ENCODE assay signal across 11 cellular contexts in the genomic region with DNA sequence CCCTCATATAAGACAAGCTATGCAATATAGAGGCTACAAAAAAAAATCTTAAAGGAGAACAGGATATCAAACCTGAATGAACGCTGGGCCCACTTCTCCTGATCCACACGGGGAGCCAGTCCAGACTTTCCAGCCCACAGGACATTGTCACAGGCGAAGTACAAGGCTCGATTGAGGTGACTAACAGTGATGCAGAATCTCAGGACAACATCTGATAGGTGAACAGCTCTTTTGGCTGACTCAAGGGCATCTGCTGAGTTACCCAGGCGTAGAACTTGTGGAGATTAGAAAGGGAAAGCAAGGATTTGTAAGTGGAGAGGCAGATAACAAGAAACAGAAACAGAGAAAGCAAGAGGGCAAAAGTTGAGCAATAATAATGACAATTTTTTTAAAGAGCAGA. TPM values are rescaled to one million over a fixed set of nuclear protein-coding genes. Genes with fewer than 3 reads are reported as not detected.
DNase-seq lines count a peak whose midpoint lies in the region; ATAC-seq and TF ChIP-seq lines count a peak whose summit lies in the region.
"Had no signal": no experiment of that assay in that cellular context is flagged by ENCODE, and none has a peak within 500 bp of the region (broad histone marks: within the 10 kb centered on the region; RNA-seq: fewer than 3 reads in every experiment).

No MANE protein-coding gene starts in this region.

- TF ChIP-seq POLR2A in testis (IDR thresholded peaks at IDR 0.05): no peak

- no peak overlapping the region for H3K27ac ChIP-seq in CD8-positive, alpha-beta memory T cell (ENCODE audit: low read depth, low read length)
- no peak overlapping the region for H3K27ac ChIP-seq in naive thymus-derived CD4-positive, alpha-beta T cell (ENCODE audit: low read depth, low read length)
- H3K27ac ChIP-seq in testis: no peak overlapping the region

- CTCF ChIA-PET in CD8-positive, alpha-beta memory T cell (lab: Charles Lee): interaction anchor here (0.5 to 2.4 kb wide), 6 partner anchors 10 to 115 kb away, joined by 3 to 8 read pairs (median 4); a partner anchor contains a TSS
- CTCF ChIA-PET in naive thymus-derived CD4-positive, alpha-beta T cell (lab: Charles Lee): interaction anchor here (1.0 to 3.2 kb wide), 3 partner anchors 21 to 71 kb away, joined by 4 to 11 read pairs (median 4); a partner anchor contains a TSS

- DNase-seq in CD8-positive, alpha-beta memory T cell: no peak
- DNase-seq in HT1080 (ENCODE audit: low read depth): peak; percentile 21
- peak; percentile 58 for DNase-seq in amniotic epithelial cell (ENCODE audit: low read depth)
- no peak for DNase-seq in naive thymus-derived CD4-positive, alpha-beta T cell
- DNase-seq in NCI-H1930 (lab: John Stamatoyannopoulos, UW): no peak
- no peak for DNase-seq in testis
- DNase-seq in NCI-H2107 treated with DMSO at 0.1 percent for 48 hours (lab: John Stamatoyannopoulos, UW; ENCODE audit: unreplicated experiment): no peak
- DNase-seq: DMS153, NCI-H2081, right cardiac atrium had no signal

- no peaks in the 10 kb centered on the region for H3K9me3 ChIP-seq in CD8-positive, alpha-beta memory T cell (ENCODE audit: low read length)
- H3K9me3 ChIP-seq in naive thymus-derived CD4-positive, alpha-beta T cell (ENCODE audit: control insufficient read depth in 2 of 3, low read length in 3 of 3): no peaks in the 10 kb centered on the region
- no peaks in the 10 kb centered on the region for H3K9me3 ChIP-seq in testis
- H3K9me3 ChIP-seq: gastroesophageal sphincter had no signal

- no peak for TF ChIP-seq CTCF in testis (IDR thresholded peaks at IDR 0.05)

- no peaks in the 10 kb centered on the region for H3K9me3 Mint-ChIP-seq in CD8-positive, alpha-beta memory T cell
- H3K9me3 Mint-ChIP-seq in naive thymus-derived CD4-positive, alpha-beta T cell: no peaks in the 10 kb centered on the region

- intact Hi-C loops in naive thymus-derived CD4-positive, alpha-beta T cell (cut with micrococcal nuclease): loop anchor here in 1 of 2 donors (5.0 kb wide), 1 partner anchor 61 kb away; no protein-coding TSS in a partner anchor
- intact Hi-C loops in testis (cut with DNase I; ENCODE audit: low total_unique reads): no loop called here

- ATAC-seq in naive thymus-derived CD4-positive, alpha-beta T cell: no peak
- ATAC-seq: gastroesophageal sphincter, right cardiac atrium had no signal

- H3K4me1 Mint-ChIP-seq in CD8-positive, alpha-beta memory T cell: peaks cover 55 to 69% (median 60%) of the 10 kb centered on the region in 3 donors
- H3K4me1 Mint-ChIP-seq in naive thymus-derived CD4-positive, alpha-beta T cell: peaks cover 27 to 65% (median 55%) of the 10 kb centered on the region in 7 donors

- no peak overlapping the region for H3K4me3 ChIP-seq in CD8-positive, alpha-beta memory T cell (ENCODE audit: low read length)
- no peak overlapping the region for H3K4me3 ChIP-seq in naive thymus-derived CD4-positive, alpha-beta T cell (ENCODE audit: low read length)
- H3K4me3 ChIP-seq in testis: no peak overlapping the region

- H3K36me3 ChIP-seq in CD8-positive, alpha-beta memory T cell (ENCODE audit: insufficient read depth, low read length): peaks cover 10% of the 10 kb centered on the region
- H3K36me3 ChIP-seq in naive thymus-derived CD4-positive, alpha-beta T cell (ENCODE audit: control insufficient read depth in 2 of 3, insufficient read depth in 3 of 3, low read length in 3 of 3): peaks cover 5 to 50% (median 8%) of the 10 kb centered on the region in 3 experiments
- no peaks in the 10 kb centered on the region for H3K36me3 ChIP-seq in testis (ENCODE audit: low read depth, missing control alignments)

- H3K4me3 Mint-ChIP-seq in CD8-positive, alpha-beta memory T cell: peak overlapping the region; percentile 70 to 100 (median 97)
- peak overlapping the region; percentile 63 to 98 (median 94) for H3K4me3 Mint-ChIP-seq in naive thymus-derived CD4-positive, alpha-beta T cell

- POLR2A ChIA-PET in CD8-positive, alpha-beta memory T cell (lab: Charles Lee): interaction anchor here (1.8 kb wide), 1 partner anchor 10 kb away, joined by 9 read pairs; a partner anchor contains a TSS
- POLR2A ChIA-PET in naive thymus-derived CD4-positive, alpha-beta T cell (lab: Charles Lee): interaction anchor here (0.7 to 5.6 kb wide), 5 partner anchors 11 to 57 kb away, joined by 3 to 58 read pairs (median 4); a partner anchor contains a TSS

- H3K4me1 ChIP-seq in CD8-positive, alpha-beta memory T cell (ENCODE audit: insufficient read depth, low read length): peaks cover 21% of the 10 kb centered on the region
- peaks cover 21 to 23% of the 10 kb centered on the region in 2 donors for H3K4me1 ChIP-seq in naive thymus-derived CD4-positive, alpha-beta T cell (ENCODE audit: control insufficient read depth in 2 of 2, insufficient read depth in 2 of 2, low read length in 2 of 2)
- H3K4me1 ChIP-seq in testis: peaks cover 23% of the 10 kb centered on the region

- no peaks in the 10 kb centered on the region for H3K27me3 ChIP-seq in CD8-positive, alpha-beta memory T cell (ENCODE audit: insufficient read depth, low read length, poor library complexity, severe bottlenecking)
- no peaks in the 10 kb centered on the region for H3K27me3 ChIP-seq in naive thymus-derived CD4-positive, alpha-beta T cell (ENCODE audit: control insufficient read depth in 2 of 2, insufficient read depth in 2 of 2, low read length in 2 of 2)
- no peaks in the 10 kb centered on the region for H3K27me3 ChIP-seq in testis
- H3K27me3 ChIP-seq: gastroesophageal sphincter had no signal

- H3K36me3 Mint-ChIP-seq in CD8-positive, alpha-beta memory T cell: peaks cover 0 to 65% (median 14%) of the 10 kb centered on the region in 3 donors
- H3K36me3 Mint-ChIP-seq in naive thymus-derived CD4-positive, alpha-beta T cell: peaks cover 0 to 40% (median 23%) of the 10 kb centered on the region in 5 donors

- H3K27ac Mint-ChIP-seq in CD8-positive, alpha-beta memory T cell: peak overlapping the region in 7 of 8 donors; percentile 50 to 87 (median 85)
- H3K27ac Mint-ChIP-seq in naive thymus-derived CD4-positive, alpha-beta T cell: peak overlapping the region in 7 of 9 donors; percentile 26 to 96 (median 85)

- no peaks in the 10 kb centered on the region for H3K27me3 Mint-ChIP-seq in CD8-positive, alpha-beta memory T cell
- H3K27me3 Mint-ChIP-seq in naive thymus-derived CD4-positive, alpha-beta T cell: no peaks in the 10 kb centered on the region

- WGBS in testis, 2 donors: 75 to 80% methylated on average over 5 of the region's 5 CpGs

RNA-seq across cellular contexts. Expression of a gene that starts 1.8 kb away (rescaled TPM):
- 10 to 100 TPM; 42.0 to 43.1 TPM for total RNA-seq in CD8-positive, alpha-beta memory T cell
- 46.9 TPM for polyA plus RNA-seq in CD8-positive, alpha-beta memory T cell
- 17.8 and 21.8 TPM in 2 replicates for total RNA-seq in HT1080 (2014; rRNA removed; shearing (Covaris generic))
- polyA plus RNA-seq in HT1080 (2015; cell fraction: cytosol; rRNA removed): 25.8 and 26.0 TPM in 2 replicates
- polyA plus RNA-seq in HT1080 (2015; cell fraction: nucleus; rRNA removed): 19.5 and 19.7 TPM in 2 replicates
- total RNA-seq in naive thymus-derived CD4-positive, alpha-beta T cell: 10 to 100 TPM; 16.4 to 40.4 (median 37.7) TPM
- polyA plus RNA-seq in naive thymus-derived CD4-positive, alpha-beta T cell: 10 to 100 TPM; 39.9 to 57.1 TPM
- 10 to 100 TPM; 42.1 to 42.7 TPM for total RNA-seq in testis
- polyA plus RNA-seq in testis (ENCODE audit: insufficient read depth, low read depth, low replicate concordance): 54.8 TPM

RNA-seq across cellular contexts. Expression of a gene that starts 6.9 kb away (rescaled TPM):
- total RNA-seq in CD8-positive, alpha-beta memory T cell: 1 to 10 TPM; 2.2 to 3.4 TPM
- not detected for polyA plus RNA-seq in CD8-positive, alpha-beta memory T cell
- total RNA-seq in HT1080 (2014; rRNA removed; shearing (Covaris generic)): 9.1 and 9.4 TPM in 2 replicates
- polyA plus RNA-seq in HT1080 (2015; cell fraction: cytosol; rRNA removed): 7.1 and 9.6 TPM in 2 replicates
- polyA plus RNA-seq in HT1080 (2015; cell fraction: nucleus; rRNA removed): 97.3 and 113 TPM in 2 replicates
- 1 to 10 TPM; 1.2 to 4.8 (median 2.6) TPM for total RNA-seq in naive thymus-derived CD4-positive, alpha-beta T cell
- polyA plus RNA-seq in naive thymus-derived CD4-positive, alpha-beta T cell: under 1 TPM in 1 of 2 donors, not detected in 1; 0.20 TPM
- total RNA-seq in testis: 1 to 10 TPM; 4.3 to 6.3 TPM
- 3.4 TPM for polyA plus RNA-seq in testis (ENCODE audit: insufficient read depth, low read depth, low replicate concordance)

RNA-seq across cellular contexts. Expression of a gene that starts 10.5 kb away (rescaled TPM):
- total RNA-seq in CD8-positive, alpha-beta memory T cell: 100 to 1,000 TPM; 387 to 397 TPM
- polyA plus RNA-seq in CD8-positive, alpha-beta memory T cell: 192 TPM
- 174 and 199 TPM in 2 replicates for total RNA-seq in HT1080 (2014; rRNA removed; shearing (Covaris generic))
- 219 and 235 TPM in 2 replicates for polyA plus RNA-seq in HT1080 (2015; cell fraction: cytosol; rRNA removed)
- polyA plus RNA-seq in HT1080 (2015; cell fraction: nucleus; rRNA removed): 96.8 and 116 TPM in 2 replicates
- 100 to 1,000 TPM; 115 to 182 (median 120) TPM for total RNA-seq in naive thymus-derived CD4-positive, alpha-beta T cell
- polyA plus RNA-seq in naive thymus-derived CD4-positive, alpha-beta T cell: 100 to 1,000 TPM; 152 to 156 TPM
- total RNA-seq in testis: 100 to 1,000 TPM; 158 to 174 TPM
- polyA plus RNA-seq in testis (ENCODE audit: insufficient read depth, low read depth, low replicate concordance): 123 TPM

RNA-seq across cellular contexts. Expression of a gene that starts 31.1 kb away (rescaled TPM):
- 1 to 10 TPM in 1 of 2 experiments, under 1 TPM in 1; 0.80 to 1.0 TPM for total RNA-seq in CD8-positive, alpha-beta memory T cell
- 1.3 TPM for polyA plus RNA-seq in CD8-positive, alpha-beta memory T cell
- 0.08 TPM in 1 of 2 replicates, not detected in the other for total RNA-seq in HT1080 (2014; rRNA removed; shearing (Covaris generic))
- 0.08 and 0.09 TPM in 2 replicates for polyA plus RNA-seq in HT1080 (2015; cell fraction: cytosol; rRNA removed)
- 0.18 and 0.19 TPM in 2 replicates for polyA plus RNA-seq in HT1080 (2015; cell fraction: nucleus; rRNA removed)
- total RNA-seq in naive thymus-derived CD4-positive, alpha-beta T cell: under 1 TPM in 2 of 5 experiments, not detected in 3; 0.15 to 0.58 TPM
- under 1 TPM; 0.12 to 0.14 TPM for polyA plus RNA-seq in naive thymus-derived CD4-positive, alpha-beta T cell
- 1 to 10 TPM; 1.3 to 1.7 TPM for total RNA-seq in testis
- polyA plus RNA-seq in testis (ENCODE audit: insufficient read depth, low read depth, low replicate concordance): 3.3 TPM

RNA-seq across cellular contexts. Expression of a gene that starts 41.1 kb away (rescaled TPM):
- total RNA-seq in CD8-positive, alpha-beta memory T cell: 10 to 100 TPM; 41.8 to 42.6 TPM
- 33.5 TPM for polyA plus RNA-seq in CD8-positive, alpha-beta memory T cell
- total RNA-seq in HT1080 (2014; rRNA removed; shearing (Covaris generic)): 16.3 and 24.7 TPM in 2 replicates
- polyA plus RNA-seq in HT1080 (2015; cell fraction: cytosol; rRNA removed): 44.5 and 52.9 TPM in 2 replicates
- polyA plus RNA-seq in HT1080 (2015; cell fraction: nucleus; rRNA removed): 22.7 and 25.6 TPM in 2 replicates
- 10 to 100 TPM; 31.6 to 59.2 (median 47.6) TPM for total RNA-seq in naive thymus-derived CD4-positive, alpha-beta T cell
- 10 to 100 TPM; 29.3 to 32.1 TPM for polyA plus RNA-seq in naive thymus-derived CD4-positive, alpha-beta T cell
- 10 to 100 TPM; 15.8 to 20.6 TPM for total RNA-seq in testis
- polyA plus RNA-seq in testis (ENCODE audit: insufficient read depth, low read depth, low replicate concordance): 16.6 TPM

Comparison
In these comparisons a context has a peak if more than half of its experiments do, and no peak if none do; other contexts are left out.
1. DNase-seq: peak in HT1080 (single experiment) and amniotic epithelial cell (single experiment); none in CD8-positive, alpha-beta memory T cell (0 of 5), naive thymus-derived CD4-positive, alpha-beta T cell (0 of 9), NCI-H1930 (0 of 2), testis (single experiment) and NCI-H2107 treated with DMSO at 0.1 percent for 48 hours (single experiment).